Comparison of ENCODE assay signal across 18 cellular contexts in genomic region chr5:66518052-66518451, GRCh38.
"Had no signal": no experiment of that assay in that cellular context is flagged by ENCODE, and none has a peak within 500 bp of the region (broad histone marks: within the 10 kb centered on the region; RNA-seq: fewer than 3 reads in every experiment).

No MANE protein-coding gene starts in this region.

- H3K36me3 ChIP-seq: esophagus squamous epithelium, stomach, thoracic aorta, transverse colon had no signal

- H3K9me3 Mint-ChIP-seq: effector memory CD8-positive, alpha-beta T cell had no signal

- H3K4me1 Mint-ChIP-seq: nephron had no signal

- H3K79me2 ChIP-seq: hepatocyte had no signal

- H3K27me3 ChIP-seq: esophagus squamous epithelium, hepatocyte, stomach, transverse colon had no signal

- H3K4me3 Mint-ChIP-seq: dendritic cell treated with granulocyte-macrophage colony-stimulating factor and Interleukin-4, amounts not matched to agents 40 ng/mL and 50 ng/mL, for 4 days; effector memory CD8-positive, alpha-beta T cell; memory B cell; naive B cell; nephron had no signal

- H3K4me3 ChIP-seq: esophagus squamous epithelium, hepatocyte, psoas muscle, stomach, thoracic aorta, transverse colon had no signal

- H3K27ac ChIP-seq: esophagus squamous epithelium, hepatocyte, psoas muscle, stomach, thoracic aorta, transverse colon had no signal

- H3K27ac Mint-ChIP-seq: dendritic cell treated with granulocyte-macrophage colony-stimulating factor and Interleukin-4, amounts not matched to agents 40 ng/mL and 50 ng/mL, for 4 days; effector memory CD8-positive, alpha-beta T cell had no signal

- H3K4me2 ChIP-seq: hepatocyte had no signal

- H3K27me3 Mint-ChIP-seq: dendritic cell treated with granulocyte-macrophage colony-stimulating factor and Interleukin-4, amounts not matched to agents 40 ng/mL and 50 ng/mL, for 4 days; effector memory CD8-positive, alpha-beta T cell; memory B cell; naive B cell had no signal

- H2AFZ ChIP-seq: hepatocyte had no signal

- DNase-seq: effector memory CD8-positive, alpha-beta T cell; esophagus squamous epithelium; foreskin fibroblast; left colon; midbrain; naive B cell; psoas muscle; retina; stimulated activated CD4-positive, alpha-beta T cell treated with anti-CD3 and anti-CD28 coated beads, Interleukin-12 subunit alpha, Interleukin-12 subunit beta, amount 100 ng/mL, for 4 hours; stimulated activated naive CD4-positive, alpha-beta T cell; stomach; transverse colon had no signal

- H3K4me1 ChIP-seq: esophagus squamous epithelium, psoas muscle, stomach, transverse colon had no signal

- ATAC-seq: effector memory CD8-positive, alpha-beta T cell; left colon; psoas muscle; sciatic nerve had no signal
